In genomic region chr10:84262190-84262956, GRCh38 we compare ENCODE assay signal across 1 cellular context.
TF ChIP-seq lines count a peak whose summit lies in the region.

No MANE protein-coding gene starts in this region.

TF ChIP-seq in GM12878, 131 proteins besides CTCF, POLR2A, EP300 and RAD21:
- peak; percentile 71 for TF ChIP-seq SPI1 (IDR thresholded peaks at IDR 0.05; ENCODE audit: borderline replicate concordance, insufficient read depth, low read depth, low read length)
- no peak for TF ChIP-seq ATF3 (IDR thresholded peaks at IDR 0.05; ENCODE audit: borderline replicate concordance, extremely low read depth, low read depth, low read length)
- TF ChIP-seq E2F4 (IDR thresholded peaks at IDR 0.05; ENCODE audit: low read depth, low read length), result no peak
